Comparison of ENCODE assay signal across 8 cellular contexts in genomic region chr19:14073925-14074838, GRCh38.
DNase-seq lines count a peak whose midpoint lies in the region; ATAC-seq lines count a peak whose summit lies in the region.

No MANE protein-coding gene starts in this region.

- no peak for ATAC-seq in GM18517 (IDR thresholded peaks at IDR 0.05; ENCODE audit: unreplicated experiment)
- no peak for ATAC-seq in HG02763 (IDR thresholded peaks at IDR 0.05; ENCODE audit: unreplicated experiment)

- no peak overlapping the region for H3K27ac Mint-ChIP-seq in activated naive CD8-positive, alpha-beta T cell

- H3K27me3 Mint-ChIP-seq in activated naive CD8-positive, alpha-beta T cell, result no peaks in the 10 kb centered on the region

- peaks cover 16% of the 10 kb centered on the region for H3K4me1 Mint-ChIP-seq in activated naive CD8-positive, alpha-beta T cell (ENCODE audit: low read depth)

- H3K27me3 ChIP-seq in HUES48 (ENCODE audit: control insufficient read depth, insufficient read depth, low read length), result peaks cover 46% of the 10 kb centered on the region

- no peak overlapping the region for H3K27ac ChIP-seq in HUES48 (ENCODE audit: low read depth, low read length)

- peaks cover 4% of the 10 kb centered on the region; the same call in 1 of the 2 replicates for H3K4me1 ChIP-seq in HUES48 (ENCODE audit: control insufficient read depth, insufficient read depth, low read length)

- peak; percentile 67 for DNase-seq in COLO668 (lab: John Stamatoyannopoulos, UW; ENCODE audit: unreplicated experiment)
- DNase-seq in hypothalamus (lab: John Stamatoyannopoulos, UW), result peak in 32 of 51 donors; percentile 18 to 77 (median 49)
- no peak for DNase-seq in skeletal muscle cell (ENCODE audit: low read depth)
- no peak for DNase-seq in GM19238 (ENCODE audit: insufficient read length, low spot score)

- no peaks in the 10 kb centered on the region for H3K36me3 ChIP-seq in HUES48 (ENCODE audit: control insufficient read depth, insufficient read depth, low read length)

- no peak overlapping the region for H3K9ac ChIP-seq in HUES48 (ENCODE audit: low read depth, low read length)

- no peaks in the 10 kb centered on the region for H3K9me3 ChIP-seq in HUES48 (ENCODE audit: control insufficient read depth, insufficient read depth, low read length)

- H3K4me3 ChIP-seq in HUES48 (ENCODE audit: low read depth, low read length) (peak overlapping the region; percentile 62), skeletal muscle cell (ENCODE audit: low read depth, low read length) (peak overlapping the region; percentile 62)

- peak overlapping the region; percentile 92 for H3K4me3 Mint-ChIP-seq in activated naive CD8-positive, alpha-beta T cell

- no peaks in the 10 kb centered on the region for H3K9me3 Mint-ChIP-seq in activated naive CD8-positive, alpha-beta T cell (ENCODE audit: low read depth)

- no peaks in the 10 kb centered on the region for H3K36me3 Mint-ChIP-seq in activated naive CD8-positive, alpha-beta T cell

Comparison
In these comparisons a context has a peak if more than half of its experiments do, and no peak if none do; other contexts are left out.
1. DNase-seq: peak in COLO668 (single experiment) and hypothalamus (32 of 51); none in skeletal muscle cell (single experiment) and GM19238 (single experiment).